1 cellular context compared by ENCODE assay signal in the genomic region with DNA sequence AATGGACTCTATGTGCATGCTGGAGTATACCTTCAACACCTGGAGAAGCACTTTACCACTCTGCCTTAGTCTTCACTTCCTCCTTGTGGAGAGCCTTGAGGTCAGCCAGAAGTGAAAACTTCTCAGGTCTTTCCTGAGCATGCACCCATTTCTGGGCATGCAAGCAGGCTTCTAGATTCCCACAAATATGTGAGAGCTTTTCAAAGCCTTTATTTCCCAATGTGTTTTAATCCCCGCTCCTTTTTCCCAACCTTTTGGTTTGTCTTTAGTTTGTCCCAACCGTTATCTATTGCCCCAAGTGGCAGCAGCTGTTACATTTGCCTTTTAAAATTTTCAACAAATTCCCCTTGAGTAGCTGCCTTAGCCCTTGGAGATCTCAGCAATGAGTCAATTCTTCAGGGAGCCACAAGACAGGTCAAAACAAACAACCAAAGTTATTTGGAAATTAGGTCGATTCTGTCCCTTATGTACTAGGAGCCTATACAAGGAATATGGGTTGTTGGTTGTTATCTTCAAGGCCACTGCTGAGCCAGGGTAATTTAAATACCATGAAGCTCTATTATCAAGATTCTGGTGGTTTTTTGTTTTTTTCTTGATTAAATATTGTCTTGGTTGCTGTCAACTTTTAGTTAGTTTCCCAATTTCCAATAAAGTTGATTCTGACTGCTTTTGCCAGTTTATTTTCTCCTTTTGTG.
TF ChIP-seq lines count a peak whose summit lies in the region.

No MANE protein-coding gene starts in this region.

TF ChIP-seq in K562, 482 proteins besides CTCF, POLR2A, EP300 and RAD21 (continued from another document and continues in another):
- TF ChIP-seq, protein P1, sequence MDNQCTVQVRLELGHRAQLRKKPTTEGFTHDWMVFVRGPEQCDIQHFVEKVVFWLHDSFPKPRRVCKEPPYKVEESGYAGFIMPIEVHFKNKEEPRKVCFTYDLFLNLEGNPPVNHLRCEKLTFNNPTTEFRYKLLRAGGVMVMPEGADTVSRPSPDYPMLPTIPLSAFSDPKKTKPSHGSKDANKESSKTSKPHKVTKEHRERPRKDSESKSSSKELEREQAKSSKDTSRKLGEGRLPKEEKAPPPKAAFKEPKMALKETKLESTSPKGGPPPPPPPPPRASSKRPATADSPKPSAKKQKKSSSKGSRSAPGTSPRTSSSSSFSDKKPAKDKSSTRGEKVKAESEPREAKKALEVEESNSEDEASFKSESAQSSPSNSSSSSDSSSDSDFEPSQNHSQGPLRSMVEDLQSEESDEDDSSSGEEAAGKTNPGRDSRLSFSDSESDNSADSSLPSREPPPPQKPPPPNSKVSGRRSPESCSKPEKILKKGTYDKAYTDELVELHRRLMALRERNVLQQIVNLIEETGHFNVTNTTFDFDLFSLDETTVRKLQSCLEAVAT (IDR thresholded peaks at IDR 0.05) = no peak
- TF ChIP-seq, protein P2, sequence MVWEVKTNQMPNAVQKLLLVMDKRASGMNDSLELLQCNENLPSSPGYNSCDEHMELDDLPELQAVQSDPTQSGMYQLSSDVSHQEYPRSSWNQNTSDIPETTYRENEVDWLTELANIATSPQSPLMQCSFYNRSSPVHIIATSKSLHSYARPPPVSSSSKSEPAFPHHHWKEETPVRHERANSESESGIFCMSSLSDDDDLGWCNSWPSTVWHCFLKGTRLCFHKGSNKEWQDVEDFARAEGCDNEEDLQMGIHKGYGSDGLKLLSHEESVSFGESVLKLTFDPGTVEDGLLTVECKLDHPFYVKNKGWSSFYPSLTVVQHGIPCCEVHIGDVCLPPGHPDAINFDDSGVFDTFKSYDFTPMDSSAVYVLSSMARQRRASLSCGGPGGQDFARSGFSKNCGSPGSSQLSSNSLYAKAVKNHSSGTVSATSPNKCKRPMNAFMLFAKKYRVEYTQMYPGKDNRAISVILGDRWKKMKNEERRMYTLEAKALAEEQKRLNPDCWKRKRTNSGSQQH (CRISPR knock-in tag; IDR thresholded peaks at IDR 0.05) = no peak
- TF ChIP-seq HOXB6 (CRISPR knock-in tag; IDR thresholded peaks at IDR 0.05; ENCODE audit: borderline replicate concordance) (no peak), TCF7 (IDR thresholded peaks at IDR 0.05; ENCODE audit: borderline replicate concordance) (no peak), ERF (CRISPR knock-in tag; IDR thresholded peaks at IDR 0.05) (no peak), CEBPG (CRISPR knock-in tag; IDR thresholded peaks at IDR 0.05) (no peak), CEBPG (tag; conservative IDR thresholded peaks at IDR 0.05 in 1 of 2, IDR thresholded peaks at IDR 0.05 in 1 of 2) (no peak; a peak in 1 of 4 replicates), KAT2B (IDR thresholded peaks at IDR 0.05; ENCODE audit: low read depth, low read length) (no peak), FOXA3 (CRISPR knock-in tag; conservative IDR thresholded peaks at IDR 0.05 in 1 of 2, IDR thresholded peaks at IDR 0.05 in 1 of 2) (peak in 1 of 2 experiments; percentile 25; a peak in 2 of 4 replicates), ZNF436 (CRISPR knock-in tag; IDR thresholded peaks at IDR 0.05) (no peak), FOXM1 (IDR thresholded peaks at IDR 0.05; ENCODE audit: low read depth) (peak; percentile 37; the same call in 1 of the 2 replicates), FOXM1 (CRISPR knock-in tag; IDR thresholded peaks at IDR 0.05; ENCODE audit: low read depth) (no peak), POLR2H (tag; IDR thresholded peaks at IDR 0.05; ENCODE audit: low read depth) (no peak), SAFB2 (IDR thresholded peaks at IDR 0.05; ENCODE audit: borderline replicate concordance, low read depth, low read length, severe bottlenecking) (no peak), CCAR2 (IDR thresholded peaks at IDR 0.05; ENCODE audit: low read depth, low read length) (no peak), TCF7L2 (IDR thresholded peaks at IDR 0.05; ENCODE audit: low read depth, low read length) (no peak), SMAD2 (IDR thresholded peaks at IDR 0.05; ENCODE audit: low read depth, low read length) (no peak), MED1 (CRISPR knock-in tag; IDR thresholded peaks at IDR 0.05; ENCODE audit: borderline replicate concordance) (no peak), KDM5B (IDR thresholded peaks at IDR 0.05; ENCODE audit: insufficient replicate concordance, low read depth, low read length) (no peak), ETV5 (CRISPR knock-in tag; IDR thresholded peaks at IDR 0.05; ENCODE audit: low read depth) (no peak), ZNF707 (CRISPR knock-in tag; conservative IDR thresholded peaks at IDR 0.05) (0 out of 2 replicates have a peak, but pooled peaks have one; percentile 11), MYNN (IDR thresholded peaks at IDR 0.05) (no peak), MYNN (CRISPR knock-in tag; IDR thresholded peaks at IDR 0.05) (no peak), HEY1 (CRISPR knock-in tag; IDR thresholded peaks at IDR 0.05; ENCODE audit: borderline replicate concordance) (no peak), GATA2 (CRISPR knock-in tag; IDR thresholded peaks at IDR 0.05) (no peak), ZNF584 (CRISPR knock-in tag; IDR thresholded peaks at IDR 0.05; ENCODE audit: low read depth) (no peak), BRD4 (IDR thresholded peaks at IDR 0.05) (no peak), PHTF2 (CRISPR knock-in tag; IDR thresholded peaks at IDR 0.05) (no peak), FOXK1 (CRISPR knock-in tag; IDR thresholded peaks at IDR 0.05; ENCODE audit: borderline replicate concordance) (no peak), HNRNPL (IDR thresholded peaks at IDR 0.05; ENCODE audit: low read depth, low read length) (no peak), PML (IDR thresholded peaks at IDR 0.05; ENCODE audit: low read length) (0 out of 2 replicates have a peak, but pooled peaks have one; percentile 50), MXI1 (IDR thresholded peaks at IDR 0.05; ENCODE audit: low read depth, low read length) (no peak), NCOA2 (IDR thresholded peaks at IDR 0.05; ENCODE audit: partially characterized antibody in 2 of 2) (no peak), ZBTB8A (IDR thresholded peaks at IDR 0.05; ENCODE audit: partially characterized antibody) (no peak), ELF4 (CRISPR knock-in tag; IDR thresholded peaks at IDR 0.05) (no peak), ZNF165 (CRISPR knock-in tag; IDR thresholded peaks at IDR 0.05; ENCODE audit: borderline replicate concordance) (no peak), JUND (IDR thresholded peaks at IDR 0.05; ENCODE audit: borderline replicate concordance, low read depth, low read length) (peak; percentile 44; the same call in 1 of the 2 replicates), JUND (tag; IDR thresholded peaks at IDR 0.05; ENCODE audit: borderline replicate concordance, low read depth, low read length) (no peak)
- TF ChIP-seq, protein P3, sequence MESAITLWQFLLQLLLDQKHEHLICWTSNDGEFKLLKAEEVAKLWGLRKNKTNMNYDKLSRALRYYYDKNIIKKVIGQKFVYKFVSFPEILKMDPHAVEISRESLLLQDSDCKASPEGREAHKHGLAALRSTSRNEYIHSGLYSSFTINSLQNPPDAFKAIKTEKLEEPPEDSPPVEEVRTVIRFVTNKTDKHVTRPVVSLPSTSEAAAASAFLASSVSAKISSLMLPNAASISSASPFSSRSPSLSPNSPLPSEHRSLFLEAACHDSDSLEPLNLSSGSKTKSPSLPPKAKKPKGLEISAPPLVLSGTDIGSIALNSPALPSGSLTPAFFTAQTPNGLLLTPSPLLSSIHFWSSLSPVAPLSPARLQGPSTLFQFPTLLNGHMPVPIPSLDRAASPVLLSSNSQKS (CRISPR knock-in tag; IDR thresholded peaks at IDR 0.05) = no peak
- TF ChIP-seq, protein P4, sequence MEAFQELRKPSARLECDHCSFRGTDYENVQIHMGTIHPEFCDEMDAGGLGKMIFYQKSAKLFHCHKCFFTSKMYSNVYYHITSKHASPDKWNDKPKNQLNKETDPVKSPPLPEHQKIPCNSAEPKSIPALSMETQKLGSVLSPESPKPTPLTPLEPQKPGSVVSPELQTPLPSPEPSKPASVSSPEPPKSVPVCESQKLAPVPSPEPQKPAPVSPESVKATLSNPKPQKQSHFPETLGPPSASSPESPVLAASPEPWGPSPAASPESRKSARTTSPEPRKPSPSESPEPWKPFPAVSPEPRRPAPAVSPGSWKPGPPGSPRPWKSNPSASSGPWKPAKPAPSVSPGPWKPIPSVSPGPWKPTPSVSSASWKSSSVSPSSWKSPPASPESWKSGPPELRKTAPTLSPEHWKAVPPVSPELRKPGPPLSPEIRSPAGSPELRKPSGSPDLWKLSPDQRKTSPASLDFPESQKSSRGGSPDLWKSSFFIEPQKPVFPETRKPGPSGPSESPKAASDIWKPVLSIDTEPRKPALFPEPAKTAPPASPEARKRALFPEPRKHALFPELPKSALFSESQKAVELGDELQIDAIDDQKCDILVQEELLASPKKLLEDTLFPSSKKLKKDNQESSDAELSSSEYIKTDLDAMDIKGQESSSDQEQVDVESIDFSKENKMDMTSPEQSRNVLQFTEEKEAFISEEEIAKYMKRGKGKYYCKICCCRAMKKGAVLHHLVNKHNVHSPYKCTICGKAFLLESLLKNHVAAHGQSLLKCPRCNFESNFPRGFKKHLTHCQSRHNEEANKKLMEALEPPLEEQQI (IDR thresholded peaks at IDR 0.05) = 0 out of 2 replicates have a peak, but pooled peaks have one; percentile 40
- TF ChIP-seq, protein P5, sequence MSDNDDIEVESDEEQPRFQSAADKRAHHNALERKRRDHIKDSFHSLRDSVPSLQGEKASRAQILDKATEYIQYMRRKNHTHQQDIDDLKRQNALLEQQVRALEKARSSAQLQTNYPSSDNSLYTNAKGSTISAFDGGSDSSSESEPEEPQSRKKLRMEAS (CRISPR knock-in tag; IDR thresholded peaks at IDR 0.05) = no peak
- TF ChIP-seq, protein P6, sequence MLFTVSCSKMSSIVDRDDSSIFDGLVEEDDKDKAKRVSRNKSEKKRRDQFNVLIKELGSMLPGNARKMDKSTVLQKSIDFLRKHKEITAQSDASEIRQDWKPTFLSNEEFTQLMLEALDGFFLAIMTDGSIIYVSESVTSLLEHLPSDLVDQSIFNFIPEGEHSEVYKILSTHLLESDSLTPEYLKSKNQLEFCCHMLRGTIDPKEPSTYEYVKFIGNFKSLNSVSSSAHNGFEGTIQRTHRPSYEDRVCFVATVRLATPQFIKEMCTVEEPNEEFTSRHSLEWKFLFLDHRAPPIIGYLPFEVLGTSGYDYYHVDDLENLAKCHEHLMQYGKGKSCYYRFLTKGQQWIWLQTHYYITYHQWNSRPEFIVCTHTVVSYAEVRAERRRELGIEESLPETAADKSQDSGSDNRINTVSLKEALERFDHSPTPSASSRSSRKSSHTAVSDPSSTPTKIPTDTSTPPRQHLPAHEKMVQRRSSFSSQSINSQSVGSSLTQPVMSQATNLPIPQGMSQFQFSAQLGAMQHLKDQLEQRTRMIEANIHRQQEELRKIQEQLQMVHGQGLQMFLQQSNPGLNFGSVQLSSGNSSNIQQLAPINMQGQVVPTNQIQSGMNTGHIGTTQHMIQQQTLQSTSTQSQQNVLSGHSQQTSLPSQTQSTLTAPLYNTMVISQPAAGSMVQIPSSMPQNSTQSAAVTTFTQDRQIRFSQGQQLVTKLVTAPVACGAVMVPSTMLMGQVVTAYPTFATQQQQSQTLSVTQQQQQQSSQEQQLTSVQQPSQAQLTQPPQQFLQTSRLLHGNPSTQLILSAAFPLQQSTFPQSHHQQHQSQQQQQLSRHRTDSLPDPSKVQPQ (CRISPR knock-in tag; IDR thresholded peaks at IDR 0.05; ENCODE audit: borderline replicate concordance) = no peak
- TF ChIP-seq, protein P7, sequence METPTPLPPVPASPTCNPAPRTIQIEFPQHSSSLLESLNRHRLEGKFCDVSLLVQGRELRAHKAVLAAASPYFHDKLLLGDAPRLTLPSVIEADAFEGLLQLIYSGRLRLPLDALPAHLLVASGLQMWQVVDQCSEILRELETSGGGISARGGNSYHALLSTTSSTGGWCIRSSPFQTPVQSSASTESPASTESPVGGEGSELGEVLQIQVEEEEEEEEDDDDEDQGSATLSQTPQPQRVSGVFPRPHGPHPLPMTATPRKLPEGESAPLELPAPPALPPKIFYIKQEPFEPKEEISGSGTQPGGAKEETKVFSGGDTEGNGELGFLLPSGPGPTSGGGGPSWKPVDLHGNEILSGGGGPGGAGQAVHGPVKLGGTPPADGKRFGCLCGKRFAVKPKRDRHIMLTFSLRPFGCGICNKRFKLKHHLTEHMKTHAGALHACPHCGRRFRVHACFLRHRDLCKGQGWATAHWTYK (CRISPR knock-in tag; IDR thresholded peaks at IDR 0.05) = no peak
- TF ChIP-seq, protein P8, sequence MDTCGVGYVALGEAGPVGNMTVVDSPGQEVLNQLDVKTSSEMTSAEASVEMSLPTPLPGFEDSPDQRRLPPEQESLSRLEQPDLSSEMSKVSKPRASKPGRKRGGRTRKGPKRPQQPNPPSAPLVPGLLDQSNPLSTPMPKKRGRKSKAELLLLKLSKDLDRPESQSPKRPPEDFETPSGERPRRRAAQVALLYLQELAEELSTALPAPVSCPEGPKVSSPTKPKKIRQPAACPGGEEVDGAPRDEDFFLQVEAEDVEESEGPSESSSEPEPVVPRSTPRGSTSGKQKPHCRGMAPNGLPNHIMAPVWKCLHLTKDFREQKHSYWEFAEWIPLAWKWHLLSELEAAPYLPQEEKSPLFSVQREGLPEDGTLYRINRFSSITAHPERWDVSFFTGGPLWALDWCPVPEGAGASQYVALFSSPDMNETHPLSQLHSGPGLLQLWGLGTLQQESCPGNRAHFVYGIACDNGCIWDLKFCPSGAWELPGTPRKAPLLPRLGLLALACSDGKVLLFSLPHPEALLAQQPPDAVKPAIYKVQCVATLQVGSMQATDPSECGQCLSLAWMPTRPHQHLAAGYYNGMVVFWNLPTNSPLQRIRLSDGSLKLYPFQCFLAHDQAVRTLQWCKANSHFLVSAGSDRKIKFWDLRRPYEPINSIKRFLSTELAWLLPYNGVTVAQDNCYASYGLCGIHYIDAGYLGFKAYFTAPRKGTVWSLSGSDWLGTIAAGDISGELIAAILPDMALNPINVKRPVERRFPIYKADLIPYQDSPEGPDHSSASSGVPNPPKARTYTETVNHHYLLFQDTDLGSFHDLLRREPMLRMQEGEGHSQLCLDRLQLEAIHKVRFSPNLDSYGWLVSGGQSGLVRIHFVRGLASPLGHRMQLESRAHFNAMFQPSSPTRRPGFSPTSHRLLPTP (IDR thresholded peaks at IDR 0.05; ENCODE audit: borderline replicate concordance, extremely low read depth, insufficient read length) = no peak
